In genomic region chr1:155909894-155910293, GRCh38 we compare ENCODE assay signal across 1 cellular context.
TF ChIP-seq lines count a peak whose summit lies in the region.

No MANE protein-coding gene starts in this region.

TF ChIP-seq in SK-N-SH, 30 proteins besides CTCF, POLR2A, EP300 and RAD21 (continued from another document):
- TF ChIP-seq, protein P1, sequence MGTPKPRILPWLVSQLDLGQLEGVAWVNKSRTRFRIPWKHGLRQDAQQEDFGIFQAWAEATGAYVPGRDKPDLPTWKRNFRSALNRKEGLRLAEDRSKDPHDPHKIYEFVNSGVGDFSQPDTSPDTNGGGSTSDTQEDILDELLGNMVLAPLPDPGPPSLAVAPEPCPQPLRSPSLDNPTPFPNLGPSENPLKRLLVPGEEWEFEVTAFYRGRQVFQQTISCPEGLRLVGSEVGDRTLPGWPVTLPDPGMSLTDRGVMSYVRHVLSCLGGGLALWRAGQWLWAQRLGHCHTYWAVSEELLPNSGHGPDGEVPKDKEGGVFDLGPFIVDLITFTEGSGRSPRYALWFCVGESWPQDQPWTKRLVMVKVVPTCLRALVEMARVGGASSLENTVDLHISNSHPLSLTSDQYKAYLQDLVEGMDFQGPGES (IDR thresholded peaks at IDR 0.05; ENCODE audit: low read depth, low read length) = no peak
- TF ChIP-seq FOXM1 (IDR thresholded peaks at IDR 0.05; ENCODE audit: low read depth) (no peak), EZH2phosphoT487 (IDR thresholded peaks at IDR 0.05; ENCODE audit: borderline replicate concordance, low read depth) (no peak)
- TF ChIP-seq, protein P2, sequence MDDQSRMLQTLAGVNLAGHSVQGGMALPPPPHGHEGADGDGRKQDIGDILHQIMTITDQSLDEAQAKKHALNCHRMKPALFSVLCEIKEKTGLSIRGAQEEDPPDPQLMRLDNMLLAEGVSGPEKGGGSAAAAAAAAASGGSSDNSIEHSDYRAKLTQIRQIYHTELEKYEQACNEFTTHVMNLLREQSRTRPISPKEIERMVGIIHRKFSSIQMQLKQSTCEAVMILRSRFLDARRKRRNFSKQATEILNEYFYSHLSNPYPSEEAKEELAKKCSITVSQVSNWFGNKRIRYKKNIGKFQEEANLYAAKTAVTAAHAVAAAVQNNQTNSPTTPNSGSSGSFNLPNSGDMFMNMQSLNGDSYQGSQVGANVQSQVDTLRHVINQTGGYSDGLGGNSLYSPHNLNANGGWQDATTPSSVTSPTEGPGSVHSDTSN (IDR thresholded peaks at IDR 0.05) = no peak
